21 cellular contexts compared by ENCODE assay signal in genomic region chr4:159235779-159236368, GRCh38.
A peak's percentile ranks its signal among the peaks of the same experiment; 100 is the strongest.
DNase-seq lines count a peak whose midpoint lies in the region; ATAC-seq and TF ChIP-seq lines count a peak whose summit lies in the region.
"Had no signal": no experiment of that assay in that cellular context is flagged by ENCODE, and none has a peak within 500 bp of the region (broad histone marks: within the 10 kb centered on the region; RNA-seq: fewer than 3 reads in every experiment).

No MANE protein-coding gene starts in this region.

- no peaks in the 10 kb centered on the region for H3K9me3 ChIP-seq in right lobe of liver
- H3K9me3 ChIP-seq: breast epithelium, SJCRH30 had no signal

- H3K4me1 ChIP-seq in right lobe of liver = no peaks in the 10 kb centered on the region
- H3K4me1 ChIP-seq: breast epithelium, SJCRH30 had no signal

- WGBS in right lobe of liver (ENCODE audit: insufficient coverage, low coverage, low lambda C conversion rate, missing lambda C conversion rate) = 84% methylated on average over 3 of the region's 3 CpGs

- no peak overlapping the region for H3K4me3 ChIP-seq in fibroblast of mammary gland (ENCODE audit: control insufficient read depth, low read depth, low read length)
- H3K4me3 ChIP-seq in right lobe of liver = no peak overlapping the region
- H3K4me3 ChIP-seq: BLaER1, breast epithelium, lung, PC-9, SJCRH30 had no signal

- H3K27ac Mint-ChIP-seq in activated T-cell treated with anti-CD3 and anti-CD28 coated beads, Interleukin-2, amount 50 U/mL, for 72 hours = peak overlapping the region; percentile 48
- no peak overlapping the region for H3K27ac Mint-ChIP-seq in activated T-cell treated with anti-CD3 and anti-CD28 coated beads, Interleukin-2, amount 50 U/mL, for 24 hours
- H3K27ac Mint-ChIP-seq in stimulated activated effector memory CD8-positive, alpha-beta T cell treated with anti-CD3 and anti-CD28 coated beads, Interleukin-12 subunit alpha, Interleukin-12 subunit beta, amount 100 ng/mL, for 72 hours = peak overlapping the region; percentile 43
- H3K27ac Mint-ChIP-seq: activated naive CD8-positive, alpha-beta T cell treated with anti-CD3 and anti-CD28 coated beads, Interleukin-2, amount 10 ng/mL, durations not matched to agents 7 days and 5 days; T-helper 2 cell treated with Interferon-gamma antibody and Interleukin-4, amounts not matched to agents 5 μg/mL and 100 μg/mL, for 36 hours had no signal

- no peak for TF ChIP-seq POLR2A in right lobe of liver (IDR thresholded peaks at IDR 0.05)

- H3K4me3 Mint-ChIP-seq in activated T-cell treated with anti-CD3 and anti-CD28 coated beads, Interleukin-2, amount 50 U/mL, for 72 hours = no peak overlapping the region
- H3K4me3 Mint-ChIP-seq in activated T-cell treated with anti-CD3 and anti-CD28 coated beads, Interleukin-2, amount 50 U/mL, for 24 hours = no peak overlapping the region
- H3K4me3 Mint-ChIP-seq in stimulated activated effector memory CD8-positive, alpha-beta T cell treated with anti-CD3 and anti-CD28 coated beads, Interleukin-12 subunit alpha, Interleukin-12 subunit beta, amount 100 ng/mL, for 72 hours = no peak overlapping the region
- H3K4me3 Mint-ChIP-seq: activated naive CD8-positive, alpha-beta T cell treated with anti-CD3 and anti-CD28 coated beads, Interleukin-2, amount 10 ng/mL, durations not matched to agents 7 days and 5 days; T-helper 2 cell treated with Interferon-gamma antibody and Interleukin-4, amounts not matched to agents 5 μg/mL and 100 μg/mL, for 36 hours had no signal

- intact Hi-C loops in right lobe of liver (cut with DNase I) = no loop called here

- H3K4me1 Mint-ChIP-seq in activated T-cell treated with anti-CD3 and anti-CD28 coated beads, Interleukin-2, amount 50 U/mL, for 72 hours (ENCODE audit: low read depth) = peaks cover 39% of the 10 kb centered on the region
- H3K4me1 Mint-ChIP-seq in activated T-cell treated with anti-CD3 and anti-CD28 coated beads, Interleukin-2, amount 50 U/mL, for 24 hours (ENCODE audit: low read depth) = peaks cover 31% of the 10 kb centered on the region
- H3K4me1 Mint-ChIP-seq in stimulated activated effector memory CD8-positive, alpha-beta T cell treated with anti-CD3 and anti-CD28 coated beads, Interleukin-12 subunit alpha, Interleukin-12 subunit beta, amount 100 ng/mL, for 72 hours = peaks cover 7% of the 10 kb centered on the region

- H3K27me3 ChIP-seq in right lobe of liver = no peaks in the 10 kb centered on the region
- H3K27me3 ChIP-seq: BLaER1, breast epithelium, SJCRH30 had no signal

- no peak overlapping the region for H3K27ac ChIP-seq in right lobe of liver
- H3K27ac ChIP-seq: 22Rv1, BLaER1, breast epithelium, PC-9, SJCRH30 had no signal

- TF ChIP-seq CTCF in fibroblast of mammary gland (conservative IDR thresholded peaks at IDR 0.05; ENCODE audit: control insufficient read depth, insufficient read depth, low read depth, low read length) = no peak
- TF ChIP-seq CTCF in right lobe of liver (IDR thresholded peaks at IDR 0.05) = no peak

- H3K36me3 ChIP-seq in right lobe of liver = no peaks in the 10 kb centered on the region
- H3K36me3 ChIP-seq: BLaER1, breast epithelium, SJCRH30 had no signal

- no peaks in the 10 kb centered on the region for H3K9me3 Mint-ChIP-seq in activated T-cell treated with anti-CD3 and anti-CD28 coated beads, Interleukin-2, amount 50 U/mL, for 72 hours
- peaks cover 4% of the 10 kb centered on the region for H3K9me3 Mint-ChIP-seq in activated T-cell treated with anti-CD3 and anti-CD28 coated beads, Interleukin-2, amount 50 U/mL, for 24 hours
- no peaks in the 10 kb centered on the region for H3K9me3 Mint-ChIP-seq in stimulated activated effector memory CD8-positive, alpha-beta T cell treated with anti-CD3 and anti-CD28 coated beads, Interleukin-12 subunit alpha, Interleukin-12 subunit beta, amount 100 ng/mL, for 72 hours
- H3K9me3 Mint-ChIP-seq: activated naive CD8-positive, alpha-beta T cell treated with anti-CD3 and anti-CD28 coated beads, Interleukin-2, amount 10 ng/mL, durations not matched to agents 7 days and 5 days; T-helper 2 cell treated with Interferon-gamma antibody and Interleukin-4, amounts not matched to agents 5 μg/mL and 100 μg/mL, for 36 hours had no signal

- no peaks in the 10 kb centered on the region for H3K36me3 Mint-ChIP-seq in activated T-cell treated with anti-CD3 and anti-CD28 coated beads, Interleukin-2, amount 50 U/mL, for 72 hours (ENCODE audit: insufficient read depth in 2 of 2)
- peaks cover 11% of the 10 kb centered on the region for H3K36me3 Mint-ChIP-seq in activated T-cell treated with anti-CD3 and anti-CD28 coated beads, Interleukin-2, amount 50 U/mL, for 24 hours (ENCODE audit: low read depth)
- peaks cover 5% of the 10 kb centered on the region for H3K36me3 Mint-ChIP-seq in stimulated activated effector memory CD8-positive, alpha-beta T cell treated with anti-CD3 and anti-CD28 coated beads, Interleukin-12 subunit alpha, Interleukin-12 subunit beta, amount 100 ng/mL, for 72 hours

- no peak for DNase-seq in activated T-cell treated with anti-CD3 and anti-CD28 coated beads, Interleukin-2, amount 50 U/mL, for 72 hours
- no peak for DNase-seq in activated T-cell treated with anti-CD3 and anti-CD28 coated beads, Interleukin-2, amount 50 U/mL, for 24 hours
- peak; percentile 12 for DNase-seq in fibroblast of mammary gland (ENCODE audit: low read depth)
- DNase-seq in right lobe of liver = no peak
- no peak for DNase-seq in stimulated activated effector memory CD8-positive, alpha-beta T cell treated with anti-CD3 and anti-CD28 coated beads, Interleukin-12 subunit alpha, Interleukin-12 subunit beta, amount 100 ng/mL, for 72 hours (ENCODE audit: low spot score in 2 of 2)
- no peak for DNase-seq in GM19240 (ENCODE audit: insufficient read length, low spot score)
- DNase-seq in HUDEP-2 (lab: John Stamatoyannopoulos, UW; ENCODE audit: unreplicated experiment in 76 of 76) = no peak
- DNase-seq in activated CD4-positive, alpha-beta T cell treated with anti-CD3 and anti-CD28 coated beads, Interleukin-2, amount 50 U/mL, for 1 hour = no peak
- DNase-seq: activated naive CD8-positive, alpha-beta T cell treated with anti-CD3 and anti-CD28 coated beads, Interleukin-2, amount 10 ng/mL, durations not matched to agents 7 days and 5 days; MM.1S; NCI-H2227 treated with DMSO at 0.1 percent for 48 hours; PC-9; SJCRH30; small intestine; stimulated activated CD4-positive, alpha-beta T cell treated with anti-CD3 and anti-CD28 coated beads, Interleukin-4, amount 100 ng/mL, for 1 hour had no signal

- no peaks in the 10 kb centered on the region for H3K27me3 Mint-ChIP-seq in activated T-cell treated with anti-CD3 and anti-CD28 coated beads, Interleukin-2, amount 50 U/mL, for 72 hours (ENCODE audit: low read depth)
- no peaks in the 10 kb centered on the region for H3K27me3 Mint-ChIP-seq in activated T-cell treated with anti-CD3 and anti-CD28 coated beads, Interleukin-2, amount 50 U/mL, for 24 hours
- H3K27me3 Mint-ChIP-seq: activated naive CD8-positive, alpha-beta T cell treated with anti-CD3 and anti-CD28 coated beads, Interleukin-2, amount 10 ng/mL, durations not matched to agents 7 days and 5 days had no signal

- ATAC-seq in activated T-cell treated with anti-CD3 and anti-CD28 coated beads, Interleukin-2, amount 50 U/mL, for 72 hours (replicated peaks in 1 of 2) = no peak
- ATAC-seq in right lobe of liver = peak; percentile 40 to 67 (median 54)
- no peak for ATAC-seq in stimulated activated effector memory CD8-positive, alpha-beta T cell treated with anti-CD3 and anti-CD28 coated beads, Interleukin-12 subunit alpha, Interleukin-12 subunit beta, amount 100 ng/mL, for 72 hours
- ATAC-seq: activated CD4-positive, CD25-positive, alpha-beta regulatory T cell treated with anti-CD3 and anti-CD28 coated beads, Interleukin-2, amount 50 U/mL, for 24 hours had no signal

Comparison
In these comparisons a context has a peak if more than half of its experiments do, and no peak if none do; other contexts are left out.
1. ATAC-seq: peak in right lobe of liver (4 of 4); none in activated T-cell treated with anti-CD3 and anti-CD28 coated beads, Interleukin-2, amount 50 U/mL, for 72 hours (0 of 2) and stimulated activated effector memory CD8-positive, alpha-beta T cell treated with anti-CD3 and anti-CD28 coated beads, Interleukin-12 subunit alpha, Interleukin-12 subunit beta, amount 100 ng/mL, for 72 hours (single experiment).